Comparison of ENCODE assay signal across 38 cellular contexts in the genomic region with DNA sequence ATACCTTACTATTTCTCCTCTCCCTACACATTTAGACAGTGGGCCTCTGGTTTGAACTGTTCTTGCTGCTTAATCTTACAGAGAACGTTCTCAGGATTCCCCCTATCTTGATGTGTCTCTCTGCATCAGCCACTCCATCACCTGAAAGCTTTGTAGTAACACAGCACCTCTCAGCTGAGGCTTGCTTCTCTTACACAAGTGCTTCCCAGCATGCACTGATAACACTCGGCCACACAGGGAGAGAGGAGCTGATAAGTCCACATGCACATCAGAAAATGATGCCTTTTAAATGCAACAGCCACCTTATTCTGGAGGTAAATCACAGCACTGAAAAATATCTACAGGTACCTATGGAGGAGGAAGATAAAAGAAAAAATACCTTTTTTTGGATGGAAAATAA.
"Had no signal": no experiment of that assay in that cellular context is flagged by ENCODE, and none has a peak within 500 bp of the region (broad histone marks: within the 10 kb centered on the region; RNA-seq: fewer than 3 reads in every experiment).

No MANE protein-coding gene starts in this region.

- H3K4me1 Mint-ChIP-seq: activated CD4-positive, alpha-beta T cell treated with anti-CD3 and anti-CD28 coated beads for 36 hours; activated CD4-positive, alpha-beta T cell treated with anti-CD3 and anti-CD28 coated beads, Interleukin-2, amount 10 ng/mL, durations not matched to agents 24 days and 14 days; activated CD8-positive, alpha-beta memory T cell treated with anti-CD3 and anti-CD28 coated beads, Interleukin-2, amount 10 ng/mL, durations not matched to agents 7 days and 5 days; activated naive CD4-positive, alpha-beta T cell treated with anti-CD3 and anti-CD28 coated beads, Interleukin-2, amount 50 U/mL, for 24 hours; activated naive CD8-positive, alpha-beta T cell treated with anti-CD3 and anti-CD28 coated beads, Interleukin-2, amount 10 ng/mL, durations not matched to agents 7 days and 5 days; T-cell had no signal

- H3K4me3 Mint-ChIP-seq: activated CD4-positive, alpha-beta memory T cell treated with anti-CD3 and anti-CD28 coated beads for 36 hours; activated CD4-positive, alpha-beta T cell treated with anti-CD3 and anti-CD28 coated beads for 36 hours; activated CD4-positive, alpha-beta T cell treated with anti-CD3 and anti-CD28 coated beads, Interleukin-2, amount 10 ng/mL, durations not matched to agents 24 days and 14 days; activated CD8-positive, alpha-beta memory T cell treated with anti-CD3 and anti-CD28 coated beads, Interleukin-2, amount 10 ng/mL, durations not matched to agents 7 days and 5 days; activated CD8-positive, alpha-beta T cell treated with anti-CD3 and anti-CD28 coated beads, Interleukin-2, amount 10 ng/mL, durations not matched to agents 7 days and 5 days; activated naive CD4-positive, alpha-beta T cell treated with anti-CD3 and anti-CD28 coated beads for 36 hours; activated naive CD4-positive, alpha-beta T cell treated with anti-CD3 and anti-CD28 coated beads, Interleukin-2, amount 50 U/mL, for 24 hours; activated naive CD8-positive, alpha-beta T cell treated with anti-CD3 and anti-CD28 coated beads, Interleukin-2, amount 10 ng/mL, durations not matched to agents 7 days and 5 days; activated T-helper 1 cell treated with anti-CD3 and anti-CD28 coated beads, Interleukin-12 subunit alpha, Interleukin-12 subunit beta, Interleukin-2, Interleukin-4 antibody, amounts not matched to agents 30 ng/mL and 10 ng/mL and 1 ng/mL, durations not matched to agents 14 hours and 24 hours and 36 hours; brain; dendritic cell treated with granulocyte-macrophage colony-stimulating factor and Interleukin-4, amounts not matched to agents 40 ng/mL and 50 ng/mL, for 4 days; effector memory CD8-positive, alpha-beta T cell; T-cell; T-helper 1 cell treated with Interleukin-12 subunit alpha and Interleukin-12 subunit beta and Interleukin-4 antibody, amounts not matched to agents 30 μg/mL and 1 μg/mL, for 36 hours; T-helper 2 cell treated with Interferon-gamma antibody and Interleukin-4, amounts not matched to agents 5 μg/mL and 100 μg/mL, for 36 hours had no signal

- H3K36me3 Mint-ChIP-seq: activated CD4-positive, alpha-beta memory T cell treated with anti-CD3 and anti-CD28 coated beads for 36 hours; activated CD8-positive, alpha-beta memory T cell treated with anti-CD3 and anti-CD28 coated beads, Interleukin-2, amount 10 ng/mL, durations not matched to agents 7 days and 5 days; activated naive CD4-positive, alpha-beta T cell treated with anti-CD3 and anti-CD28 coated beads, Interleukin-2, amount 50 U/mL, for 24 hours; activated naive CD8-positive, alpha-beta T cell treated with anti-CD3 and anti-CD28 coated beads, Interleukin-2, amount 10 ng/mL, durations not matched to agents 7 days and 5 days; brain; T-cell had no signal

- FAIRE-seq: endometrium, endothelial cell of umbilical vein had no signal

- H3K36me3 ChIP-seq: ascending aorta, breast epithelium, cardiac muscle cell, colonic mucosa, esophagus squamous epithelium, gastroesophageal sphincter had no signal

- H3K4me1 ChIP-seq: ascending aorta, breast epithelium, colonic mucosa, esophagus squamous epithelium, gastroesophageal sphincter had no signal

- ATAC-seq: activated CD4-positive, alpha-beta T cell treated with anti-CD3 and anti-CD28 coated beads for 36 hours; activated CD8-positive, alpha-beta memory T cell treated with anti-CD3 and anti-CD28 coated beads, Interleukin-2, amount 10 ng/mL, durations not matched to agents 7 days and 5 days; activated CD8-positive, alpha-beta T cell treated with anti-CD3 and anti-CD28 coated beads, Interleukin-2, amount 10 ng/mL, durations not matched to agents 7 days and 5 days; effector memory CD8-positive, alpha-beta T cell; gastroesophageal sphincter; T-cell had no signal

- H3K4me3 ChIP-seq: ascending aorta, breast epithelium, cardiac muscle cell, colonic mucosa, dorsolateral prefrontal cortex, esophagus squamous epithelium, gastroesophageal sphincter had no signal

- H3K27ac ChIP-seq: ascending aorta, breast epithelium, cardiac muscle cell, colonic mucosa, dorsolateral prefrontal cortex, epithelial cell of prostate, esophagus squamous epithelium, gastroesophageal sphincter had no signal

- H3K27me3 Mint-ChIP-seq: activated CD4-positive, alpha-beta T cell treated with anti-CD3 and anti-CD28 coated beads, Interleukin-2, amount 10 ng/mL, durations not matched to agents 24 days and 14 days; activated CD8-positive, alpha-beta memory T cell treated with anti-CD3 and anti-CD28 coated beads, Interleukin-2, amount 10 ng/mL, durations not matched to agents 7 days and 5 days; activated naive CD4-positive, alpha-beta T cell treated with anti-CD3 and anti-CD28 coated beads, Interleukin-2, amount 50 U/mL, for 24 hours; activated naive CD8-positive, alpha-beta T cell treated with anti-CD3 and anti-CD28 coated beads, Interleukin-2, amount 10 ng/mL, durations not matched to agents 7 days and 5 days; dendritic cell treated with granulocyte-macrophage colony-stimulating factor and Interleukin-4, amounts not matched to agents 40 ng/mL and 50 ng/mL, for 4 days had no signal

- H3K27ac Mint-ChIP-seq: activated CD4-positive, alpha-beta memory T cell treated with anti-CD3 and anti-CD28 coated beads for 36 hours; activated CD4-positive, alpha-beta T cell treated with anti-CD3 and anti-CD28 coated beads for 36 hours; activated CD4-positive, alpha-beta T cell treated with anti-CD3 and anti-CD28 coated beads, Interleukin-2, amount 10 ng/mL, durations not matched to agents 24 days and 14 days; activated CD8-positive, alpha-beta memory T cell treated with anti-CD3 and anti-CD28 coated beads, Interleukin-2, amount 10 ng/mL, durations not matched to agents 7 days and 5 days; activated CD8-positive, alpha-beta T cell treated with anti-CD3 and anti-CD28 coated beads, Interleukin-2, amount 10 ng/mL, durations not matched to agents 7 days and 5 days; activated naive CD4-positive, alpha-beta T cell treated with anti-CD3 and anti-CD28 coated beads for 36 hours; activated naive CD4-positive, alpha-beta T cell treated with anti-CD3 and anti-CD28 coated beads, Interleukin-2, amount 50 U/mL, for 24 hours; activated naive CD8-positive, alpha-beta T cell treated with anti-CD3 and anti-CD28 coated beads, Interleukin-2, amount 10 ng/mL, durations not matched to agents 7 days and 5 days; activated T-helper 1 cell treated with anti-CD3 and anti-CD28 coated beads, Interleukin-12 subunit alpha, Interleukin-12 subunit beta, Interleukin-2, Interleukin-4 antibody, amounts not matched to agents 30 ng/mL and 10 ng/mL and 1 ng/mL, durations not matched to agents 14 hours and 24 hours and 36 hours; activated T-helper 2 cell treated with anti-CD3 and anti-CD28 coated beads, Interferon-gamma antibody, Interleukin-2, Interleukin-4, amounts not matched to agents 10 μg/mL and 5 μg/mL and 100 μg/mL, durations not matched to agents 14 hours and 24 hours and 36 hours; brain; dendritic cell treated with granulocyte-macrophage colony-stimulating factor and Interleukin-4, amounts not matched to agents 40 ng/mL and 50 ng/mL, for 4 days; effector memory CD8-positive, alpha-beta T cell; T-cell; T-helper 1 cell treated with Interleukin-12 subunit alpha and Interleukin-12 subunit beta and Interleukin-4 antibody, amounts not matched to agents 30 μg/mL and 1 μg/mL, for 36 hours; T-helper 2 cell treated with Interferon-gamma antibody and Interleukin-4, amounts not matched to agents 5 μg/mL and 100 μg/mL, for 36 hours had no signal

- DNase-seq: activated CD4-positive, alpha-beta memory T cell treated with anti-CD3 and anti-CD28 coated beads for 36 hours; activated CD4-positive, alpha-beta T cell treated with anti-CD3 and anti-CD28 coated beads for 36 hours; activated CD4-positive, alpha-beta T cell treated with anti-CD3 and anti-CD28 coated beads, Interleukin-2, amount 10 ng/mL, durations not matched to agents 24 days and 14 days; activated CD4-positive, CD25-positive, alpha-beta regulatory T cell; activated CD4-positive, CD25-positive, alpha-beta regulatory T cell treated with anti-CD3 and anti-CD28 coated beads, Interleukin-2, amount 50 U/mL, for 72 hours; activated CD8-positive, alpha-beta memory T cell treated with anti-CD3 and anti-CD28 coated beads, Interleukin-2, amount 10 ng/mL, durations not matched to agents 7 days and 5 days; activated CD8-positive, alpha-beta memory T cell treated with anti-CD3 and anti-CD28 coated beads, Interleukin-2, amount 50 U/mL, for 4 hours; activated CD8-positive, alpha-beta T cell treated with anti-CD3 and anti-CD28 coated beads, Interleukin-2, amount 10 ng/mL, durations not matched to agents 7 days and 5 days; activated effector memory CD4-positive, alpha-beta T cell treated with anti-CD3 and anti-CD28 coated beads, Interleukin-2, amount 50 U/mL, for 16 hours; activated naive CD4-positive, alpha-beta T cell treated with anti-CD3 and anti-CD28 coated beads for 36 hours; activated naive CD8-positive, alpha-beta T cell treated with anti-CD3 and anti-CD28 coated beads, Interleukin-2, amount 10 ng/mL, durations not matched to agents 7 days and 5 days; activated T-cell treated with anti-CD3 and anti-CD28 coated beads, Interleukin-2, amount 50 U/mL, for 1 hour; activated T-cell treated with anti-CD3 and anti-CD28 coated beads, Interleukin-2, amount 50 U/mL, for 48 hours; central memory CD4-positive, alpha-beta T cell; cerebellar nuclear complex; colonic mucosa; dorsolateral prefrontal cortex; effector CD4-positive, alpha-beta T cell; effector memory CD8-positive, alpha-beta T cell; esophagus squamous epithelium; foreskin melanocyte; SW 1271; T-cell; T1000 had no signal

- H3K9me3 Mint-ChIP-seq: activated naive CD4-positive, alpha-beta T cell treated with anti-CD3 and anti-CD28 coated beads, Interleukin-2, amount 50 U/mL, for 24 hours; effector memory CD8-positive, alpha-beta T cell had no signal

- H3K27me3 ChIP-seq: ascending aorta, colonic mucosa, esophagus squamous epithelium, gastroesophageal sphincter had no signal

- H3K9me3 ChIP-seq: ascending aorta, breast epithelium, colonic mucosa, gastroesophageal sphincter had no signal
